1 cellular context compared by ENCODE assay signal in the genomic region with DNA sequence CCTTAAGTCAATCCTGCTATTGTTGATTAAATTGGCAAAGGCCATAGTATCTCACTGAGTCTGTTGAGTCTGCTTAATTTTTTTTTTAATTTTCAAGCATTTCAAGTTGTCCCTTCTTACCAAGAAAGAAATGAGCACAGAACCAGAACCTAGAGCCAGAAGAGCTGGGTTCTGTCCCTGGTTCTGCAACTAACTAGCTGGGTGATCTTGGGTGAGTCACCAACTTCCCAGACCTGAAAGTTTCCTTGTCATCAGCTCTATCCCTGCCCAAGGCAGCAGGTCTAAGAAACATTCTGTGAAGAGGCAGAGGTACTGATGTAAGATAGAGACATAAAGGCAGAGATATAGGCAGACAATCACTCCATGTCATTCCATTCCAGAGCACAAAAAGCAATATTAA.
TF ChIP-seq lines count a peak whose summit lies in the region.

No MANE protein-coding gene starts in this region.

TF ChIP-seq in K562, 482 proteins besides CTCF, POLR2A, EP300 and RAD21 (continued from another document):
- TF ChIP-seq, protein P1, sequence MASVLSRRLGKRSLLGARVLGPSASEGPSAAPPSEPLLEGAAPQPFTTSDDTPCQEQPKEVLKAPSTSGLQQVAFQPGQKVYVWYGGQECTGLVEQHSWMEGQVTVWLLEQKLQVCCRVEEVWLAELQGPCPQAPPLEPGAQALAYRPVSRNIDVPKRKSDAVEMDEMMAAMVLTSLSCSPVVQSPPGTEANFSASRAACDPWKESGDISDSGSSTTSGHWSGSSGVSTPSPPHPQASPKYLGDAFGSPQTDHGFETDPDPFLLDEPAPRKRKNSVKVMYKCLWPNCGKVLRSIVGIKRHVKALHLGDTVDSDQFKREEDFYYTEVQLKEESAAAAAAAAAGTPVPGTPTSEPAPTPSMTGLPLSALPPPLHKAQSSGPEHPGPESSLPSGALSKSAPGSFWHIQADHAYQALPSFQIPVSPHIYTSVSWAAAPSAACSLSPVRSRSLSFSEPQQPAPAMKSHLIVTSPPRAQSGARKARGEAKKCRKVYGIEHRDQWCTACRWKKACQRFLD (CRISPR knock-in tag; IDR thresholded peaks at IDR 0.05), result no peak
